Comparison of ENCODE assay signal across 9 cellular contexts in genomic region chr11:59173080-59173963, GRCh38. TPM values are rescaled to one million over a fixed set of nuclear protein-coding genes. Genes with fewer than 3 reads are reported as not detected.
DNase-seq lines count a peak whose midpoint lies in the region; TF ChIP-seq lines count a peak whose summit lies in the region.
"Had no signal": no experiment of that assay in that cellular context is flagged by ENCODE, and none has a peak within 500 bp of the region (broad histone marks: within the 10 kb centered on the region; RNA-seq: fewer than 3 reads in every experiment).

No MANE protein-coding gene starts in this region.

- peak overlapping the region; percentile 81 for H3K9ac ChIP-seq in skeletal muscle satellite cell (ENCODE audit: low read depth, low read length)

- H3K27ac ChIP-seq in ascending aorta = peak overlapping the region; percentile 1 to 27

- peak overlapping the region; percentile 100 for H3K4me2 ChIP-seq in skeletal muscle satellite cell (ENCODE audit: low read length)

- no peak for TF ChIP-seq CTCF in ascending aorta (IDR thresholded peaks at IDR 0.05)

- H3K9me3 ChIP-seq in ascending aorta (no peaks in the 10 kb centered on the region), skeletal muscle satellite cell (replicated peaks; ENCODE audit: low read length) (no peaks in the 10 kb centered on the region)

- intact Hi-C loops in ascending aorta (cut with DNase I) = loop anchor here (2.0 kb wide), 1 partner anchor 31 kb away; the partner anchor contains the start of gene FAM111A

- H3K4me1 ChIP-seq in ascending aorta = peaks cover 0 to 2% of the 10 kb centered on the region in 2 donors
- peaks cover 28% of the 10 kb centered on the region for H3K4me1 ChIP-seq in skeletal muscle satellite cell (ENCODE audit: control insufficient read depth, insufficient read depth, low read length)

- H3K36me3 ChIP-seq in ascending aorta = no peaks in the 10 kb centered on the region
- H3K36me3 ChIP-seq in skeletal muscle satellite cell (ENCODE audit: insufficient read depth, low read length) = no peaks in the 10 kb centered on the region

- H3K4me3 ChIP-seq in ascending aorta (peak overlapping the region; percentile 69 to 91), skeletal muscle satellite cell (ENCODE audit: low read length) (peak overlapping the region; percentile 84)

- H3K27me3 ChIP-seq in ascending aorta = no peaks in the 10 kb centered on the region
- peaks cover 17% of the 10 kb centered on the region for H3K27me3 ChIP-seq in skeletal muscle satellite cell (ENCODE audit: control insufficient read depth, insufficient read depth, low read length)

- DNase-seq in NCI-H1105 (lab: John Stamatoyannopoulos, UW) (peak; percentile 9), NCI-H1105 treated with DMSO at 0.1 percent for 48 hours (lab: John Stamatoyannopoulos, UW) (no peak), HuH-7 (ENCODE audit: low spot score) (peak; percentile 30), ascending aorta (ENCODE audit: low spot score in 2 of 2) (no peak), iPS-NIHi7 (ENCODE audit: extremely low spot score) (peak; percentile 39), NCI-H1048 (lab: John Stamatoyannopoulos, UW) (no peak), DMS153 (lab: John Stamatoyannopoulos, UW) (no peak)

RNA-seq across cellular contexts. Expression of gene DTX4, which starts 1.4 kb away (rescaled TPM):
- total RNA-seq in ascending aorta = 9.6 TPM
- total RNA-seq in skeletal muscle satellite cell (2012; rRNA removed) = under 0.01 and 0.87 TPM in 2 replicates

RNA-seq across cellular contexts. Expression of gene FAM111A, which starts 30.7 kb away (rescaled TPM):
- 54.3 TPM for total RNA-seq in ascending aorta
- total RNA-seq in skeletal muscle satellite cell (2012; rRNA removed) = 26.2 and 34.0 TPM in 2 replicates

RNA-seq across cellular contexts. Expression of gene MPEG1, which starts 39.4 kb away (rescaled TPM):
- 14.5 TPM for total RNA-seq in ascending aorta
- not detected in 2 replicates for total RNA-seq in skeletal muscle satellite cell (2012; rRNA removed)
- total RNA-seq: dermis microvascular lymphatic vessel endothelial cell had no signal

Comparison
In these comparisons a context has a peak if more than half of its experiments do, and no peak if none do; other contexts are left out.
1. DNase-seq: peak in NCI-H1105 (single experiment), HuH-7 (single experiment) and iPS-NIHi7 (single experiment); none in NCI-H1105 treated with DMSO at 0.1 percent for 48 hours (single experiment), ascending aorta (0 of 2), NCI-H1048 (single experiment) and DMS153 (single experiment).